Comparison of ENCODE assay signal across 4 cellular contexts in the genomic region with DNA sequence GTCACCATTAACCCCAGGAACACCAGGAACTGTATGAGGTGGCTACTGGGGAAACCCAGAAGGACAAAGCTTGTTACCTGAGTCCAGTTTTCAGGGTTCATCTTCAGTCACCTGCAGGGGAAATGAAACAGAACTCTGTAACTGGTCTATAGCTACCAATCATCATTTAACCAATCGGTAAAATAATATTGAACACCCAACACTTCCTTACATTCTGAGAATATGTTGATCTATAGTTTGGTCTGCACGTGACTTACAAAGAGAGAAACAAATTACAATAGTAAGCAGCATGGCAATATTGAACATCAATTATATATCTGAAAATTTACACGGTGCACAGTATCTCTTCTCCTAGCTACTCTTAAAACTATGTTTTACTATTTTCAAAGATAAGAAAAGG. TPM values are rescaled to one million over a fixed set of nuclear protein-coding genes. Genes with fewer than 3 reads are reported as not detected.
"Had no signal": no experiment of that assay in that cellular context is flagged by ENCODE, and none has a peak within 500 bp of the region (broad histone marks: within the 10 kb centered on the region; RNA-seq: fewer than 3 reads in every experiment).

TSS of gene OR6T1 (minus strand) at position 101 of the 400 bp plus-strand sequence. CDS start at position 101, 0 bp downstream.

- H3K4me3 ChIP-seq: GM12878 had no signal

- ATAC-seq: GM12878 had no signal

- DNase-seq: GDM1, GF-D8 had no signal

RNA-seq across cellular contexts. Expression of gene OR6T1, which starts in this region (rescaled TPM):
- total RNA-seq: G401, GM12878 had no signal
- polyA plus RNA-seq: GM12878 had no signal
